ENCODE assay signal across 11 cellular contexts in the genomic region with DNA sequence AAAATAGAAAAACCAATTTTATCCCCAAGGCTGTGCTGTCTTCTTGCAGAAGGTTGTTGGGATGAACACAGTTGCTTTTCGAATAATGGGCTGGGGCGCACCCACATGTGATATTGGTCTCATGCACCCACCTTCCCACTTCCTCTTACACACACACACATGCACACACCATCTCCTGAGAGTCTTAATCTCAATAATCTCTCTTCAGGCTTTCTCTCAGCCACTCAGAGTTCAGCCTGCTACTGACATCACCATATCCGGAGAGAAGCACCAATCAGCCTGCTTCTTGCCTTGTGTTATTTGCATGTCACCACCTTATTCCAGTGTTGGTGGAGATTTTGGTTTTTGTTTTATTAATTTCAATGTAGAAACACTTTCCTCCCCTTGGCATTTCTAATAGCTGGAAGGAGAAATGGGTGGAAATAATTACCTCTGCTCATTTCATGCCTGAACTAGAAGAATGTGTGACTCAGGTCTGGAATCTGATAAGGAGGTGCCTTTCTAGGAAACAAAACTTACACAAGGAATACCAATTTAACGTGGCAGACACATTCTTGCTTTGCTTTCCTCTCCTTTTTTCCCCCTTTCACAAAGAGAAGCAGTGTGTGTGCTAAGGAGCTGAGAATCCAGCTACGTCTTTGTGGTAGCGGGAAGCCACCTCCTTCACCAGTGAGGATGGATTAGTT.
DNase-seq lines count a peak whose midpoint lies in the region; ATAC-seq and TF ChIP-seq lines count a peak whose summit lies in the region.
"Had no signal": no experiment of that assay in that cellular context is flagged by ENCODE, and none has a peak within 500 bp of the region (broad histone marks: within the 10 kb centered on the region; RNA-seq: fewer than 3 reads in every experiment).

No MANE protein-coding gene starts in this region.

- H3K36me3 Mint-ChIP-seq in activated T-cell treated with anti-CD3 and anti-CD28 coated beads, Interleukin-2, amount 50 U/mL, for 4 hours (ENCODE audit: insufficient read depth), result no peaks in the 10 kb centered on the region
- no peaks in the 10 kb centered on the region for H3K36me3 Mint-ChIP-seq in T-helper 17 cell (ENCODE audit: low read depth)

- H3K23ac ChIP-seq in trophoblast cell (ENCODE audit: low read length), result no peak overlapping the region

- H3K79me2 ChIP-seq in Loucy (ENCODE audit: insufficient read depth, low read length) (no peaks in the 10 kb centered on the region), trophoblast cell (ENCODE audit: control insufficient read depth, insufficient read depth, low read length, poor library complexity) (no peaks in the 10 kb centered on the region)

- H4K91ac ChIP-seq in trophoblast cell (ENCODE audit: low read depth, low read length), result no peak overlapping the region

- H3K36me3 ChIP-seq in Loucy (ENCODE audit: insufficient read depth, low read length) (no peaks in the 10 kb centered on the region), brain microvascular endothelial cell (replicated peaks) (no peaks in the 10 kb centered on the region), trophoblast cell (ENCODE audit: control insufficient read depth in 1 of 2, insufficient read depth in 2 of 2, low read length in 2 of 2) (no peaks in the 10 kb centered on the region)

- in situ Hi-C loops in brain microvascular endothelial cell (cut with HindIII; ENCODE audit: low pct_ligation_motif_present, low sequenced_read_pairs), result no loop called here

- no peak overlapping the region for H2AK5ac ChIP-seq in trophoblast cell (ENCODE audit: low read length)

- no peak overlapping the region for H3K14ac ChIP-seq in trophoblast cell (ENCODE audit: low read length)

- TF ChIP-seq CTCF in Loucy (conservative IDR thresholded peaks at IDR 0.05; ENCODE audit: low read length) (no peak), brain microvascular endothelial cell (IDR thresholded peaks at IDR 0.05; ENCODE audit: low read depth, low read length, missing control alignments) (no peak)

- H3K9me3 ChIP-seq in Loucy (ENCODE audit: insufficient read depth, low read depth, low read length) (no peaks in the 10 kb centered on the region), trophoblast cell (ENCODE audit: insufficient read depth, low read depth, low read length) (no peaks in the 10 kb centered on the region), T-helper 17 cell (ENCODE audit: control insufficient read depth, low read length, poor library complexity, severe bottlenecking) (no peaks in the 10 kb centered on the region)

- H3K27ac ChIP-seq in brain microvascular endothelial cell, result no peak overlapping the region
- H3K27ac ChIP-seq in trophoblast cell (ENCODE audit: low read depth, low read length), result no peak overlapping the region

- H4K8ac ChIP-seq in trophoblast cell (ENCODE audit: low read depth, low read length), result no peak overlapping the region

- H3K4ac ChIP-seq in trophoblast cell (ENCODE audit: low read depth, low read length), result no peak overlapping the region

- H3F3A ChIP-seq in Loucy (ENCODE audit: low read depth), result no peaks in the 10 kb centered on the region

- no peaks in the 10 kb centered on the region for H3K79me1 ChIP-seq in trophoblast cell (ENCODE audit: low read length)

- no peak for ATAC-seq in activated T-cell treated with anti-CD3 and anti-CD28 coated beads, Interleukin-2, amount 50 U/mL, for 4 hours
- ATAC-seq in T-helper 17 cell, result no peak

- peak overlapping the region; percentile 5 for H3K4me2 ChIP-seq in Loucy (ENCODE audit: low read depth, low read length, poor library complexity, severe bottlenecking)
- H3K4me2 ChIP-seq in trophoblast cell (ENCODE audit: low read length), result no peak overlapping the region

- DNase-seq in activated T-cell treated with anti-CD3 and anti-CD28 coated beads for 48 hours (ENCODE audit: low read depth) (peak; percentile 8), brain microvascular endothelial cell (peak; percentile 12), trophoblast cell (peak; percentile 23 to 78), GOT3 (lab: John Stamatoyannopoulos, UW) (no peak), T-helper 17 cell (no peak), cerebellar cortex (ENCODE audit: low spot score) (no peak)
- no peak for DNase-seq in activated T-cell treated with anti-CD3 and anti-CD28 coated beads, Interleukin-2, amount 50 U/mL, for 4 hours
- DNase-seq: amygdala, NCI-H1092 treated with DMSO at 0.1 percent for 48 hours, NCI-H524 treated with DMSO at 0.1 percent for 48 hours had no signal

- H3K9me2 ChIP-seq in Loucy (replicated peaks; ENCODE audit: low read depth, low read length), result no peaks in the 10 kb centered on the region

- H4K20me1 ChIP-seq in Loucy (ENCODE audit: insufficient read depth, low read length, poor library complexity, severe bottlenecking), result no peaks in the 10 kb centered on the region

- WGBS in trophoblast cell (ENCODE audit: extremely low coverage, insufficient coverage, insufficient read length), result no CpG with 5 or more reads among the region's 6 CpGs

- H2BK12ac ChIP-seq in trophoblast cell (ENCODE audit: low read length), result no peak overlapping the region

- H3K27ac Mint-ChIP-seq in T-helper 17 cell, result no peak overlapping the region

- H3K18ac ChIP-seq in trophoblast cell (ENCODE audit: low read length), result no peak overlapping the region

- no peaks in the 10 kb centered on the region for H3K9me3 Mint-ChIP-seq in activated T-cell treated with anti-CD3 and anti-CD28 coated beads, Interleukin-2, amount 50 U/mL, for 4 hours

- H3K9ac ChIP-seq in Loucy (ENCODE audit: low read depth, low read length, poor library complexity, severe bottlenecking) (no peak overlapping the region), trophoblast cell (ENCODE audit: low read length) (no peak overlapping the region)

- H3K4me1 ChIP-seq in Loucy (ENCODE audit: insufficient read depth, low read length, poor library complexity, severe bottlenecking) (peaks cover 47% of the 10 kb centered on the region), trophoblast cell (ENCODE audit: control insufficient read depth in 1 of 2, insufficient read depth in 2 of 2, low read length in 2 of 2) (peaks cover 2 to 3% of the 10 kb centered on the region in 2 experiments)

- no peak overlapping the region for H4K12ac ChIP-seq in trophoblast cell (ENCODE audit: low read depth, low read length)

- H3K4me1 Mint-ChIP-seq in activated T-cell treated with anti-CD3 and anti-CD28 coated beads, Interleukin-2, amount 50 U/mL, for 4 hours (ENCODE audit: low read depth), result peaks cover 46% of the 10 kb centered on the region
- H3K4me1 Mint-ChIP-seq in T-helper 17 cell, result peaks cover 11% of the 10 kb centered on the region

- no peak overlapping the region for H2BK5ac ChIP-seq in trophoblast cell (ENCODE audit: low read depth, low read length, poor library complexity)

- H3K27me3 ChIP-seq in Loucy (ENCODE audit: insufficient read depth, low read length, poor library complexity, severe bottlenecking), result no peaks in the 10 kb centered on the region
- H3K27me3 ChIP-seq in brain microvascular endothelial cell (replicated peaks), result no peaks in the 10 kb centered on the region
- H3K27me3 ChIP-seq in trophoblast cell (ENCODE audit: insufficient read depth, low read length), result no peaks in the 10 kb centered on the region

- H2AFZ ChIP-seq in Loucy (ENCODE audit: low read length) (no peak overlapping the region), trophoblast cell (ENCODE audit: insufficient read depth, low read length, poor library complexity) (no peak overlapping the region)

- no peak overlapping the region for H3K4me3 Mint-ChIP-seq in activated T-cell treated with anti-CD3 and anti-CD28 coated beads, Interleukin-2, amount 50 U/mL, for 4 hours
- no peak overlapping the region for H3K4me3 Mint-ChIP-seq in T-helper 17 cell

- H3K4me3 ChIP-seq in Loucy (ENCODE audit: low read length, poor library complexity, severe bottlenecking) (no peak overlapping the region), brain microvascular endothelial cell (ENCODE audit: low read depth, low read length) (no peak overlapping the region), trophoblast cell (ENCODE audit: low read depth, low read length) (no peak overlapping the region)

- H3K27me3 Mint-ChIP-seq in activated T-cell treated with anti-CD3 and anti-CD28 coated beads, Interleukin-2, amount 50 U/mL, for 4 hours (ENCODE audit: low read depth), result no peaks in the 10 kb centered on the region
- H3K27me3 Mint-ChIP-seq in T-helper 17 cell, result no peaks in the 10 kb centered on the region

- H2BK120ac ChIP-seq in trophoblast cell (ENCODE audit: insufficient read depth, low read length, poor library complexity), result no peak overlapping the region

Comparison
In these comparisons a context has a peak if more than half of its experiments do, and no peak if none do; other contexts are left out.
1. DNase-seq: peak in activated T-cell treated with anti-CD3 and anti-CD28 coated beads for 48 hours (single experiment), brain microvascular endothelial cell (single experiment) and trophoblast cell (2 of 2); none in activated T-cell treated with anti-CD3 and anti-CD28 coated beads, Interleukin-2, amount 50 U/mL, for 4 hours (single experiment), GOT3 (single experiment), T-helper 17 cell (0 of 3) and cerebellar cortex (single experiment).